Comparison of ENCODE assay signal across 12 cellular contexts in the genomic region with DNA sequence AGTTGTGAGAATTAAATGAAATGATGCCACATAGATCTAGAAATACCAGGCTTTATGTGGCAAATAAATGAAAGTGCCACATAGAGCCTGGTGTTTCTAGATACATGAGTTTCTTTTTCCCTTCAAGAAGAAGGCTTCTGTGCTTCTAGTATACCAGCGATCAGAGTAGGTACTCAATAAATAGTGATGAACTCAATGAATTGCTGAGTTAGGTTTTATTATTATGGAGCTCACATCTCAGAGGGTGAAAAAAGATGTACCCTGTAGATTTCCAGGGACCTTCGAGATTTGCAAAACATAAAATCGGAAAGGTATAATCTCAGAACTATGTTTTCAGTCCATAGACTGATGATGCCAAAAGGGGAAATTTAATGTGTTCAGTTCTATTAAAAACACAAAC. TPM values are rescaled to one million over a fixed set of nuclear protein-coding genes. Genes with fewer than 3 reads are reported as not detected.
DNase-seq lines count a peak whose midpoint lies in the region; ATAC-seq and TF ChIP-seq lines count a peak whose summit lies in the region.
"Had no signal": no experiment of that assay in that cellular context is flagged by ENCODE, and none has a peak within 500 bp of the region (broad histone marks: within the 10 kb centered on the region; RNA-seq: fewer than 3 reads in every experiment).

No MANE protein-coding gene starts in this region.

- DNase-seq in GM23248 (no peak), T-helper 17 cell (no peak), immature natural killer cell (no peak), spleen (no peak), Caco-2 (no peak), NOMO-1 (lab: John Stamatoyannopoulos, UW; ENCODE audit: unreplicated experiment in 2 of 2) (no peak), NCI-H82 treated with DMSO at 0.1 percent for 48 hours (lab: John Stamatoyannopoulos, UW; ENCODE audit: unreplicated experiment) (no peak), NCI-H146 treated with DMSO at 0.1 percent for 48 hours (lab: John Stamatoyannopoulos, UW; ENCODE audit: unreplicated experiment) (no peak)
- DNase-seq: amniotic stem cell, nephron progenitor cell had no signal

- 0 out of 2 replicates have a peak, but pooled peaks cover 4% of the 10 kb centered on the region for H4K20me1 ChIP-seq in GM23248 (ENCODE audit: insufficient read depth)

- no TSS peak for BruUV-seq in Caco-2 (replicated peaks; lab: Mats Ljungman, UMichigan)

- TF ChIP-seq CTCF in spleen (IDR thresholded peaks at IDR 0.05 in 8 of 11, conservative IDR thresholded peaks at IDR 0.05 in 3 of 11): no peak
- no peak for TF ChIP-seq CTCF in Caco-2 (IDR thresholded peaks at IDR 0.05; ENCODE audit: insufficient read depth in 1 of 2, low read depth in 1 of 2, low read length in 1 of 2, severe bottlenecking in 1 of 2, unreplicated experiment in 1 of 2)

- WGBS in GM23248 (ENCODE audit: low coverage in 1 of 2, low lambda C conversion rate in 2 of 2, missing lambda C conversion rate in 2 of 2), 2 experiments: 72 to 80% methylated on average over 3 of the region's 3 CpGs
- WGBS in spleen, 5 donors: 92 to 98% (median 94%) methylated on average over 3 of the region's 3 CpGs

- H3K27me3 ChIP-seq in GM23248 (replicated peaks; ENCODE audit: insufficient read depth) (no peaks in the 10 kb centered on the region), spleen (replicated peaks in 1 of 7) (peaks cover 0 to 29% (median 0%) of the 10 kb centered on the region in 7 donors), Caco-2 (replicated peaks; ENCODE audit: control insufficient read depth, insufficient read depth, low read length) (no peaks in the 10 kb centered on the region)

- POLR2A ChIA-PET in Caco-2 (lab: Charles Lee): no interaction called here

- peak overlapping the region; percentile 51 for H2AFZ ChIP-seq in GM23248

- H3K79me2 ChIP-seq in GM23248 (ENCODE audit: insufficient read depth): peaks cover 18% of the 10 kb centered on the region

- peaks cover 35% of the 10 kb centered on the region for H3F3A ChIP-seq in GM23248 (ENCODE audit: insufficient read depth)

- H3K4me2 ChIP-seq in GM23248 (ENCODE audit: unreplicated experiment): peak overlapping the region; percentile 41

- H3K4me1 Mint-ChIP-seq in T-helper 17 cell: peaks cover 25% of the 10 kb centered on the region
- peaks cover 31 to 35% of the 10 kb centered on the region in 2 donors for H3K4me1 Mint-ChIP-seq in immature natural killer cell
- peaks cover 13% of the 10 kb centered on the region for H3K4me1 Mint-ChIP-seq in Caco-2 (ENCODE audit: low read depth, unreplicated experiment)

- no peaks in the 10 kb centered on the region for H3K9me2 ChIP-seq in GM23248 (ENCODE audit: insufficient read depth)

- in situ Hi-C loops in GM23248 (cut with MboI): no loop called here

- H3K4me1 ChIP-seq in GM23248 (ENCODE audit: insufficient read depth): peaks cover 40% of the 10 kb centered on the region
- peaks cover 19 to 49% (median 38%) of the 10 kb centered on the region in 6 donors for H3K4me1 ChIP-seq in spleen
- peaks cover 28% of the 10 kb centered on the region for H3K4me1 ChIP-seq in Caco-2

- no peaks in the 10 kb centered on the region for H3K27me3 Mint-ChIP-seq in T-helper 17 cell
- H3K27me3 Mint-ChIP-seq in immature natural killer cell (ENCODE audit: low read depth in 3 of 3): peaks cover 3 to 8% (median 6%) of the 10 kb centered on the region in 3 donors
- H3K27me3 Mint-ChIP-seq in Caco-2 (ENCODE audit: insufficient read depth, unreplicated experiment): no peaks in the 10 kb centered on the region

- H3K27ac ChIP-seq in GM23248: peak overlapping the region; percentile 62
- peak overlapping the region in 6 of 8 donors; percentile 22 to 90 (median 84) for H3K27ac ChIP-seq in spleen
- H3K27ac ChIP-seq: HL-60, SK-N-MC had no signal

- ATAC-seq in T-helper 17 cell: no peak

- intact Hi-C loops in spleen (cut with DNase I; ENCODE audit: low total_unique reads): no loop called here
- intact Hi-C loops in Caco-2 (cut with micrococcal nuclease; ENCODE audit: unreplicated experiment): no loop called here

- TF ChIP-seq POLR2A in spleen (IDR thresholded peaks at IDR 0.05): no peak

- H3K27ac Mint-ChIP-seq in T-helper 17 cell (peak overlapping the region; percentile 57), immature natural killer cell (peak overlapping the region; percentile 67 to 92 (median 83)), Caco-2 (ENCODE audit: unreplicated experiment) (no peak overlapping the region)
- H3K27ac Mint-ChIP-seq: nephron progenitor cell had no signal

- CTCF ChIA-PET in Caco-2 (lab: Charles Lee): no interaction called here

- H3K9me3 ChIP-seq in GM23248 (ENCODE audit: low read depth) (no peaks in the 10 kb centered on the region), T-helper 17 cell (ENCODE audit: control insufficient read depth, low read length, poor library complexity, severe bottlenecking) (no peaks in the 10 kb centered on the region), spleen (no peaks in the 10 kb centered on the region), Caco-2 (no peaks in the 10 kb centered on the region)

- H3K4me3 Mint-ChIP-seq in T-helper 17 cell: peak overlapping the region; percentile 79
- peak overlapping the region in 4 of 5 donors; percentile 54 to 80 (median 66) for H3K4me3 Mint-ChIP-seq in immature natural killer cell
- H3K4me3 Mint-ChIP-seq in Caco-2 (ENCODE audit: unreplicated experiment): no peak overlapping the region

- peak overlapping the region; percentile 27; the same call in 1 of the 2 replicates for H3K9ac ChIP-seq in GM23248

- no peaks in the 10 kb centered on the region for H3K9me3 Mint-ChIP-seq in immature natural killer cell
- no peaks in the 10 kb centered on the region for H3K9me3 Mint-ChIP-seq in Caco-2 (ENCODE audit: unreplicated experiment)
- H3K9me3 Mint-ChIP-seq: nephron progenitor cell had no signal

- H3K36me3 Mint-ChIP-seq in T-helper 17 cell (ENCODE audit: low read depth) (no peaks in the 10 kb centered on the region), immature natural killer cell (no peaks in the 10 kb centered on the region), Caco-2 (ENCODE audit: insufficient read depth, unreplicated experiment) (no peaks in the 10 kb centered on the region)

- H3K4me3 ChIP-seq in GM23248 (peak overlapping the region; percentile 26; the same call in 1 of the 2 replicates), spleen (no peak overlapping the region), Caco-2 (ENCODE audit: low read depth, low read length) (no peak overlapping the region)
- H3K4me3 ChIP-seq: SK-N-MC had no signal

- no peaks in the 10 kb centered on the region for H3K36me3 ChIP-seq in GM23248 (ENCODE audit: low read depth)
- H3K36me3 ChIP-seq in spleen: no peaks in the 10 kb centered on the region
- no peaks in the 10 kb centered on the region for H3K36me3 ChIP-seq in Caco-2 (ENCODE audit: control insufficient read depth, insufficient read depth, low read length)

RNA-seq across cellular contexts. Expression of a gene that starts 2.3 kb away (rescaled TPM):
- 67.8 and 72.6 TPM in 2 replicates for total RNA-seq in GM23248 (2014; rRNA removed; shearing (Covaris generic))
- polyA plus RNA-seq in GM23248 (2016; fragmentation: Nextera tagmentation; extraction: Ambion mirVana): 56.8 and 59.7 TPM in 2 replicates
- total RNA-seq in T-helper 17 cell: 10 to 100 TPM; 86.3 to 91.5 TPM
- polyA plus RNA-seq in immature natural killer cell: 10 to 100 TPM in 2 of 3 donors, 1 to 10 TPM in 1; 7.4 to 35.7 (median 11.0) TPM
- total RNA-seq in spleen: 10 to 100 TPM; 55.9 to 70.7 (median 62.5) TPM
- 10 to 100 TPM; 28.8 to 36.4 (median 30.3) TPM for polyA plus RNA-seq in spleen
- 89.2 and 102 TPM in 2 replicates for total RNA-seq in Caco-2 (2022)
